ENCODE assay signal across 20 cellular contexts in the genomic region with DNA sequence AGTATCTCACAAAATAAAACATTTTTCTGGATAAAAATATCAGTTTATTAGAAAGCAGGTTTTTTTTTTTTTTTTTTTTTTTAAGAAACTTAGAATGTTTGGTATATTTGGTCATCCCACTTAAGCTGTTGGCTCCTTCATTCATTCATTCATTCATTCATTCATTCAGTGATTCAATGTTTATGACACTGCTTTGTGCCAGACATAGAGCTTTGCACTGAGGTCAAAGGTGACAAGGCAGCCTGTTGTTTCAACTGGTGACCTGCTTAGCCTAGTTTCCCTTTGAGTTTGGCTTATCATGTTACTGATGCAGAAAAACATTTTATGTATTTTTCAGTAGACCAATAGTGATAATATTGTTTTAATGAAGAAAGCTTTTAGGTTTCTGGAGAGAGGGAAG. TPM values are rescaled to one million over a fixed set of nuclear protein-coding genes. Genes with fewer than 3 reads are reported as not detected.
DNase-seq lines count a peak whose midpoint lies in the region; ATAC-seq and TF ChIP-seq lines count a peak whose summit lies in the region.
"Had no signal": no experiment of that assay in that cellular context is flagged by ENCODE, and none has a peak within 500 bp of the region (broad histone marks: within the 10 kb centered on the region; RNA-seq: fewer than 3 reads in every experiment).

No MANE protein-coding gene starts in this region.

- intact Hi-C loops in left ventricle myocardium inferior (cut with micrococcal nuclease) (no loop called here), Right ventricle myocardium superior (cut with DNase I) (no loop called here)

- H3K36me3 ChIP-seq in left ventricle myocardium inferior, result peaks cover 26% of the 10 kb centered on the region

- TF ChIP-seq CTCF in left ventricle myocardium inferior (IDR thresholded peaks at IDR 0.05; ENCODE audit: borderline replicate concordance) (no peak), nephron progenitor cell (IDR thresholded peaks at IDR 0.05) (no peak)

- H3K27me3 Mint-ChIP-seq in nephron progenitor cell (ENCODE audit: low read depth, poor library complexity), result no peaks in the 10 kb centered on the region
- H3K27me3 Mint-ChIP-seq: CD4-positive, alpha-beta memory T cell had no signal

- H3K27me3 ChIP-seq in left ventricle myocardium inferior (ENCODE audit: low read depth), result no peaks in the 10 kb centered on the region

- no peaks in the 10 kb centered on the region for H3K9me3 ChIP-seq in left ventricle myocardium inferior (replicated peaks)

- H3K27ac ChIP-seq in left ventricle myocardium inferior (replicated peaks), result peak overlapping the region; percentile 87

- no peaks in the 10 kb centered on the region for H3K9me3 Mint-ChIP-seq in nephron progenitor cell
- H3K9me3 Mint-ChIP-seq: CD4-positive, alpha-beta memory T cell; H9 had no signal

- peak overlapping the region; percentile 88 for H3K27ac Mint-ChIP-seq in nephron progenitor cell
- H3K27ac Mint-ChIP-seq: CD4-positive, alpha-beta memory T cell had no signal

- no peak overlapping the region for H3K4me3 ChIP-seq in left ventricle myocardium inferior

- H3K36me3 Mint-ChIP-seq in nephron progenitor cell (ENCODE audit: low read depth), result no peaks in the 10 kb centered on the region

- ATAC-seq in Right ventricle myocardium superior (ENCODE audit: poor library complexity) (no peak), HG02798 (IDR thresholded peaks at IDR 0.05; ENCODE audit: poor library complexity, unreplicated experiment) (no peak)

- H3K4me1 Mint-ChIP-seq in nephron progenitor cell, result peaks cover 44% of the 10 kb centered on the region

- H3K4me3 Mint-ChIP-seq in nephron progenitor cell, result no peak overlapping the region
- H3K4me3 Mint-ChIP-seq: CD4-positive, alpha-beta memory T cell; H9 had no signal

- DNase-seq in left ventricle myocardium inferior, result no peak
- DNase-seq in Right ventricle myocardium superior, result no peak
- DNase-seq in dermis blood vessel endothelial cell, result peak; percentile 46
- DNase-seq in nephron progenitor cell, result peak; percentile 5
- DNase-seq in NCI-H187 treated with DMSO at 0.1 percent for 48 hours (lab: John Stamatoyannopoulos, UW), result no peak
- DNase-seq in NCI-H2196 treated with DMSO at 0.1 percent for 48 hours (lab: John Stamatoyannopoulos, UW; ENCODE audit: unreplicated experiment), result no peak
- no peak for DNase-seq in activated CD8-positive, alpha-beta memory T cell treated with anti-CD3 and anti-CD28 coated beads, Interleukin-2, amount 50 U/mL, for 4 hours
- DNase-seq: Calu3; CD4-positive, alpha-beta memory T cell; DMS53; H9; IMR-90; Kasumi-1; NCI-H1105 treated with DMSO at 0.1 percent for 48 hours; NCI-H187; NCI-H526 treated with DMSO at 0.1 percent for 48 hours; NK-92 treated with Interleukin-12 subunit alpha and Interleukin-12 subunit beta, amount 100 ng/mL, for 24 hours; OCI-M1; RPMI8226 had no signal

- H3K4me1 ChIP-seq in left ventricle myocardium inferior, result peaks cover 99% of the 10 kb centered on the region

RNA-seq across cellular contexts. Expression of a gene that starts 23.5 kb away (rescaled TPM):
- total RNA-seq in left ventricle myocardium inferior, result 136 TPM
- 118 TPM for total RNA-seq in Right ventricle myocardium superior
- 16.8 and 18.0 TPM in 2 replicates for total RNA-seq in dermis blood vessel endothelial cell

Comparison
In these comparisons a context has a peak if more than half of its experiments do, and no peak if none do; other contexts are left out.
1. DNase-seq: peak in dermis blood vessel endothelial cell (single experiment) and nephron progenitor cell (single experiment); none in left ventricle myocardium inferior (single experiment), Right ventricle myocardium superior (single experiment), NCI-H187 treated with DMSO at 0.1 percent for 48 hours (single experiment), NCI-H2196 treated with DMSO at 0.1 percent for 48 hours (single experiment) and activated CD8-positive, alpha-beta memory T cell treated with anti-CD3 and anti-CD28 coated beads, Interleukin-2, amount 50 U/mL, for 4 hours (single experiment).